In the genomic region with DNA sequence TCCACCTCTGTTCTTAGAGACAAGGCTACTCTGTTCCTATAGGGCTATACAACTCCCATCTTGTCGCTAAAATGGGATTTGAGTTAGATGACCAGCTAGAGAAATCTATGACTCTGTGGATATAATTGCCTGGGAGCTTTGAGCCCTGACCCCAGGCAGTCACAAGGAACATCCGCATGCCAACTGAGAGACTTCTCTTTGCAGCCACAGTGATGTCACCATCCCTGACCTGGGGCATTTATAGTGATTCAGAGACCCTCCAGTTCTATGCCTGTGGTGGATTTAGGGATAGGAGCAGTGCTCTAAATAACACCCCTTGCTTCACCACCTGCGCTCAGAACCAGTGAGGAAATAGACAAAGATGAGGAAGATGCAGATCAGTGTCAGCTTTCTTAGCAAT, we compare ENCODE assay signal across 25 cellular contexts.
DNase-seq lines count a peak whose midpoint lies in the region; ATAC-seq, FAIRE-seq and TF ChIP-seq lines count a peak whose summit lies in the region.
"Had no signal": no experiment of that assay in that cellular context is flagged by ENCODE, and none has a peak within 500 bp of the region (broad histone marks: within the 10 kb centered on the region; RNA-seq: fewer than 3 reads in every experiment).

No MANE protein-coding gene starts in this region.

- H3F3A ChIP-seq in SK-N-SH (replicated peaks; ENCODE audit: insufficient read depth): peaks cover 9% of the 10 kb centered on the region

- H4K20me1 ChIP-seq in SK-N-SH (ENCODE audit: insufficient read depth): no peaks in the 10 kb centered on the region
- peaks cover 19% of the 10 kb centered on the region for H4K20me1 ChIP-seq in astrocyte (ENCODE audit: insufficient read depth, low read length)

- H3K4me1 Mint-ChIP-seq in astrocyte (ENCODE audit: low read depth, unreplicated experiment): peaks cover 13% of the 10 kb centered on the region

- H3K9ac ChIP-seq in SK-N-SH: no peak overlapping the region
- H3K9ac ChIP-seq in astrocyte (ENCODE audit: low read length): no peak overlapping the region
- no peak overlapping the region for H3K9ac ChIP-seq in muscle layer of colon (ENCODE audit: low read length)

- CTCF ChIA-PET in SK-N-SH (lab: Yijun Ruan, JAX): interaction anchor here (0.9 kb wide), 1 partner anchor 10 kb away, joined by 3 read pairs; no protein-coding TSS in a partner anchor

- 29% methylated on average over 2 of the region's 3 CpGs for WGBS in SK-N-SH (ENCODE audit: low lambda C conversion rate)

- H3K27me3 ChIP-seq in SK-N-SH (ENCODE audit: insufficient read depth) (no peaks in the 10 kb centered on the region), astrocyte (ENCODE audit: insufficient read depth, low read length) (no peaks in the 10 kb centered on the region), muscle layer of colon (ENCODE audit: control insufficient read depth in 1 of 2, insufficient read depth in 2 of 2, low read length in 2 of 2) (no peaks in the 10 kb centered on the region), vagina (no peaks in the 10 kb centered on the region)
- H3K27me3 ChIP-seq: pancreas had no signal

- peaks cover 0 to 6% of the 10 kb centered on the region in 2 experiments for H3K36me3 ChIP-seq in SK-N-SH (replicated peaks in 1 of 2; ENCODE audit: control insufficient read depth in 1 of 2, insufficient read depth in 2 of 2, low read length in 1 of 2)
- no peaks in the 10 kb centered on the region for H3K36me3 ChIP-seq in astrocyte (ENCODE audit: insufficient read depth, low read length)
- peaks cover 16% of the 10 kb centered on the region for H3K36me3 ChIP-seq in muscle layer of colon (ENCODE audit: insufficient read depth, low read length)
- no peaks in the 10 kb centered on the region for H3K36me3 ChIP-seq in vagina
- H3K36me3 ChIP-seq: HAP-1, pancreas had no signal

- no peak for FAIRE-seq in astrocyte (lab: Jason Lieb, UNC)
- FAIRE-seq: pancreas had no signal

- no peaks in the 10 kb centered on the region for H3K9me2 ChIP-seq in SK-N-SH

- TF ChIP-seq RAD21 in SK-N-SH (IDR thresholded peaks at IDR 0.05; ENCODE audit: low read length): no peak

- no peak overlapping the region for H3K4me3 Mint-ChIP-seq in astrocyte (ENCODE audit: unreplicated experiment)
- H3K4me3 Mint-ChIP-seq: activated CD4-positive, alpha-beta memory T cell treated with anti-CD3 and anti-CD28 coated beads, Interleukin-2, amount 10 ng/mL, durations not matched to agents 7 days and 5 days; activated naive CD4-positive, alpha-beta T cell treated with anti-CD3 and anti-CD28 coated beads, Interleukin-2, amount 10 ng/mL, durations not matched to agents 7 days and 5 days; CD8-positive, alpha-beta T cell; T-helper 17 cell; WTC11 had no signal

- H3K4me2 ChIP-seq in SK-N-SH (peak overlapping the region; percentile 72), astrocyte (ENCODE audit: low read length) (peak overlapping the region; percentile 24)

- peaks cover 2% of the 10 kb centered on the region for H3K27me3 Mint-ChIP-seq in astrocyte (ENCODE audit: low read depth, unreplicated experiment)
- H3K27me3 Mint-ChIP-seq: T-helper 17 cell had no signal

- peak overlapping the region in 1 of 2 experiments; percentile 74; a peak in 2 of 4 replicates for H3K27ac ChIP-seq in SK-N-SH (ENCODE audit: low read depth in 2 of 2, low read length in 1 of 2)
- no peak overlapping the region for H3K27ac ChIP-seq in astrocyte (ENCODE audit: low read depth, low read length)
- peak overlapping the region; percentile 66 for H3K27ac ChIP-seq in muscle layer of colon (ENCODE audit: low read depth, low read length)
- H3K27ac ChIP-seq in vagina: peak overlapping the region; percentile 72
- H3K27ac ChIP-seq: 22Rv1, pancreas had no signal

- H3K4me1 ChIP-seq in SK-N-SH (ENCODE audit: control insufficient read depth in 1 of 2, insufficient read depth in 2 of 2, low read depth in 1 of 2, low read length in 1 of 2) (peaks cover 0 to 18% of the 10 kb centered on the region in 2 experiments; a peak in 3 of 4 replicates), astrocyte (ENCODE audit: insufficient read depth, low read length) (peaks cover 19% of the 10 kb centered on the region), muscle layer of colon (ENCODE audit: insufficient read depth, low read length) (peaks cover 45% of the 10 kb centered on the region), vagina (peaks cover 43% of the 10 kb centered on the region)
- H3K4me1 ChIP-seq: pancreas had no signal

- no peak for DNase-seq in SK-N-SH
- DNase-seq in astrocyte (ENCODE audit: low read depth): no peak
- DNase-seq in vagina (ENCODE audit: extremely low spot score in 2 of 2): no peak
- DNase-seq in 8988T: no peak
- DNase-seq in cortex of kidney (lab: John Stamatoyannopoulos, UW): no peak
- DNase-seq: activated CD4-positive, alpha-beta memory T cell treated with anti-CD3 and anti-CD28 coated beads, Interleukin-2, amount 10 ng/mL, durations not matched to agents 7 days and 5 days; activated naive CD4-positive, alpha-beta T cell treated with anti-CD3 and anti-CD28 coated beads, Interleukin-2, amount 10 ng/mL, durations not matched to agents 7 days and 5 days; activated T-cell treated with anti-CD3 and anti-CD28 coated beads, Interleukin-2, amount 50 U/mL, for 1 hour; DND-41; NCI-H2081; NCI-H510A treated with DMSO at 0.1 percent for 48 hours; pancreas; SHP77; stimulated activated CD4-positive, alpha-beta T cell treated with anti-CD3 and anti-CD28 coated beads, Interleukin-2, amount 100 ng/mL, for 48 hours; T-helper 17 cell had no signal

- no peaks in the 10 kb centered on the region for H3K9me3 ChIP-seq in SK-N-SH
- H3K9me3 ChIP-seq in astrocyte (ENCODE audit: insufficient read depth, low read depth, low read length): no peaks in the 10 kb centered on the region
- H3K9me3 ChIP-seq in muscle layer of colon (ENCODE audit: low read length): peaks cover 4% of the 10 kb centered on the region
- no peaks in the 10 kb centered on the region for H3K9me3 ChIP-seq in vagina
- H3K9me3 ChIP-seq: HAP-1, pancreas had no signal

- H3K9me3 Mint-ChIP-seq in astrocyte (ENCODE audit: unreplicated experiment): peaks cover under 1% of the 10 kb centered on the region
- H3K9me3 Mint-ChIP-seq: activated CD4-positive, alpha-beta memory T cell treated with anti-CD3 and anti-CD28 coated beads, Interleukin-2, amount 10 ng/mL, durations not matched to agents 7 days and 5 days; activated naive CD4-positive, alpha-beta T cell treated with anti-CD3 and anti-CD28 coated beads, Interleukin-2, amount 10 ng/mL, durations not matched to agents 7 days and 5 days; CD8-positive, alpha-beta T cell had no signal

- no peak overlapping the region for H3K4me3 ChIP-seq in SK-N-SH (ENCODE audit: low read depth in 2 of 2, low read length in 1 of 2)
- H3K4me3 ChIP-seq in astrocyte (ENCODE audit: insufficient read depth, low read depth, low read length): no peak overlapping the region
- no peak overlapping the region for H3K4me3 ChIP-seq in muscle layer of colon (ENCODE audit: low read depth in 1 of 2, low read length in 2 of 2)
- no peak overlapping the region for H3K4me3 ChIP-seq in vagina
- H3K4me3 ChIP-seq: coronary artery, HAP-1, pancreas, skin epidermis had no signal

- no peak for TF ChIP-seq CTCF in SK-N-SH (IDR thresholded peaks at IDR 0.05)
- no peak for TF ChIP-seq CTCF in astrocyte (IDR thresholded peaks at IDR 0.05; ENCODE audit: insufficient read depth, low read depth, low read length)
- TF ChIP-seq CTCF in vagina (IDR thresholded peaks at IDR 0.05): no peak

- no peak for TF ChIP-seq EP300 in SK-N-SH (IDR thresholded peaks at IDR 0.05; ENCODE audit: borderline replicate concordance in 1 of 2, low read depth in 1 of 2, low read length in 1 of 2)

- no peak for TF ChIP-seq POLR2A in vagina (IDR thresholded peaks at IDR 0.05)

- peaks cover 21% of the 10 kb centered on the region for H3K36me3 Mint-ChIP-seq in astrocyte (ENCODE audit: low read depth, unreplicated experiment)
- H3K36me3 Mint-ChIP-seq: WTC11 had no signal

- no peak overlapping the region for H3K27ac Mint-ChIP-seq in astrocyte (ENCODE audit: unreplicated experiment)
- H3K27ac Mint-ChIP-seq: activated CD4-positive, alpha-beta memory T cell treated with anti-CD3 and anti-CD28 coated beads, Interleukin-2, amount 10 ng/mL, durations not matched to agents 7 days and 5 days; activated naive CD4-positive, alpha-beta T cell treated with anti-CD3 and anti-CD28 coated beads, Interleukin-2, amount 10 ng/mL, durations not matched to agents 7 days and 5 days; WTC11 had no signal

- intact Hi-C loops in vagina (cut with DNase I): no loop called here

- H3K79me2 ChIP-seq in SK-N-SH (ENCODE audit: insufficient read depth) (peaks cover 5% of the 10 kb centered on the region; the same call in 1 of the 2 replicates), astrocyte (ENCODE audit: insufficient read depth, low read length) (no peaks in the 10 kb centered on the region)

- POLR2A ChIA-PET in SK-N-SH (lab: Yijun Ruan, JAX): no interaction called here

- ATAC-seq in SK-N-SH treated with all-trans-retinoic acid at 6 μM for 48 hours (no peak), HG03095 (IDR thresholded peaks at IDR 0.05; ENCODE audit: unreplicated experiment) (no peak)
- ATAC-seq: CD8-positive, alpha-beta T cell; left lobe of liver; T-helper 17 cell; WTC11 had no signal

- H2AFZ ChIP-seq in SK-N-SH (ENCODE audit: low read depth) (no peak overlapping the region), astrocyte (ENCODE audit: low read depth, low read length) (no peak overlapping the region)

TF ChIP-seq in SK-N-SH, 30 proteins besides CTCF, POLR2A, EP300 and RAD21:
- TF ChIP-seq TAF1 (IDR thresholded peaks at IDR 0.05; ENCODE audit: borderline replicate concordance, low read depth, low read length) (no peak), TEAD4 (IDR thresholded peaks at IDR 0.05; ENCODE audit: borderline replicate concordance, insufficient read depth) (no peak)

TF ChIP-seq in SK-N-SH treated with all-trans-retinoic acid at 6 μM for 48 hours, 23 proteins besides CTCF, POLR2A, EP300 and RAD21:
- no peak for TF ChIP-seq ESRRG (CRISPR knock-in tag; IDR thresholded peaks at IDR 0.05)
- TF ChIP-seq, protein P1, sequence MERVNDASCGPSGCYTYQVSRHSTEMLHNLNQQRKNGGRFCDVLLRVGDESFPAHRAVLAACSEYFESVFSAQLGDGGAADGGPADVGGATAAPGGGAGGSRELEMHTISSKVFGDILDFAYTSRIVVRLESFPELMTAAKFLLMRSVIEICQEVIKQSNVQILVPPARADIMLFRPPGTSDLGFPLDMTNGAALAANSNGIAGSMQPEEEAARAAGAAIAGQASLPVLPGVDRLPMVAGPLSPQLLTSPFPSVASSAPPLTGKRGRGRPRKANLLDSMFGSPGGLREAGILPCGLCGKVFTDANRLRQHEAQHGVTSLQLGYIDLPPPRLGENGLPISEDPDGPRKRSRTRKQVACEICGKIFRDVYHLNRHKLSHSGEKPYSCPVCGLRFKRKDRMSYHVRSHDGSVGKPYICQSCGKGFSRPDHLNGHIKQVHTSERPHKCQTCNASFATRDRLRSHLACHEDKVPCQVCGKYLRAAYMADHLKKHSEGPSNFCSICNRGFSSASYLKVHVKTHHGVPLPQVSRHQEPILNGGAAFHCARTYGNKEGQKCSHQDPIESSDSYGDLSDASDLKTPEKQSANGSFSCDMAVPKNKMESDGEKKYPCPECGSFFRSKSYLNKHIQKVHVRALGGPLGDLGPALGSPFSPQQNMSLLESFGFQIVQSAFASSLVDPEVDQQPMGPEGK (CRISPR knock-in tag; IDR thresholded peaks at IDR 0.05; ENCODE audit: borderline replicate concordance): no peak
